In the genomic region with DNA sequence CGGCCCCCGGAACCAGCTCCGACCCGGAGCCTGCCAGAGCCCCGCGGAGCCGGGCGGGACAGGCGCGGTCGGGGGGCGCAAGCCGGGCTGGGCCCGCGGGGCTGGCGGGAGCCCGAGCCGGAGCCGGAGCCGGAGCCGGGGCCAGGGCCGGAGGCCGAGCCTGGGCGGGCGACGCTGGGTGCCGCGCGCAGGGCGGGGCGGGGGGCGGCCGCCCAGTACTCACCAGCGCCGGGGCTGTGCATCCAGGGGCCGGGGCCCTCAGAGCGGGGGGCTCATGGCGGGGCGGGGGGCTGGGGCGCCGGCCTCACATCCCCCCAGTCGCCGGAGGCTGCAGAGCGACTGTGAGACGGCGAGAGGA, we compare ENCODE assay signal across 8 cellular contexts. TPM values are rescaled to one million over a fixed set of nuclear protein-coding genes. Genes with fewer than 3 reads are reported as not detected.
A peak's percentile ranks its signal among the peaks of the same experiment; 100 is the strongest.
DNase-seq lines count a peak whose midpoint lies in the region; TF ChIP-seq lines count a peak whose summit lies in the region.

No MANE protein-coding gene starts in this region.

- H3K4me3 ChIP-seq in AG10803 (ENCODE audit: low read length), result peak overlapping the region; percentile 90
- H3K4me3 ChIP-seq in iPS-11a (ENCODE audit: low read depth, low read length), result peak overlapping the region; percentile 61
- H3K4me3 ChIP-seq in stomach, result peak overlapping the region; percentile 58 to 84 (median 68)

- CTCF ChIA-PET in activated CD4-positive, alpha-beta memory T cell treated with anti-CD3 and anti-CD28 coated beads, Interleukin-2, amount 10 ng/mL, durations not matched to agents 7 days and 5 days (lab: Charles Lee), result interaction anchor here (0.8 to 7.1 kb wide), 6 partner anchors 12 to 78 kb away, joined by 3 to 119 read pairs (median 25); no protein-coding TSS in a partner anchor

- no peak for TF ChIP-seq POLR2A in stomach (IDR thresholded peaks at IDR 0.05)

- H3K4me1 ChIP-seq in stomach, result peaks cover 80 to 90% (median 87%) of the 10 kb centered on the region in 4 donors

- TF ChIP-seq EP300 in stomach (IDR thresholded peaks at IDR 0.05), result no peak

- H3K9me3 ChIP-seq in stomach, result no peaks in the 10 kb centered on the region

- H3K27ac Mint-ChIP-seq in HFFc6, result no peak overlapping the region
- H3K27ac Mint-ChIP-seq in activated CD4-positive, alpha-beta memory T cell treated with anti-CD3 and anti-CD28 coated beads, Interleukin-2, amount 10 ng/mL, durations not matched to agents 7 days and 5 days, result peak overlapping the region; percentile 26

- WGBS in stomach, 5 donors, result 0 to 1% (median 1%) methylated on average over 5 to 46 of the region's 46 CpGs; no CpG with 5 or more reads in 1 of the 5 donors

- H3K36me3 ChIP-seq in stomach, result no peaks in the 10 kb centered on the region

- peak overlapping the region; percentile 94; the same call in 1 of the 2 replicates for H3K4me3 Mint-ChIP-seq in HFFc6
- peak overlapping the region; percentile 88 for H3K4me3 Mint-ChIP-seq in activated CD4-positive, alpha-beta memory T cell treated with anti-CD3 and anti-CD28 coated beads, Interleukin-2, amount 10 ng/mL, durations not matched to agents 7 days and 5 days

- peaks cover 25% of the 10 kb centered on the region for H3K36me3 Mint-ChIP-seq in HFFc6 (ENCODE audit: low read depth)
- peaks cover 40% of the 10 kb centered on the region for H3K36me3 Mint-ChIP-seq in activated CD4-positive, alpha-beta memory T cell treated with anti-CD3 and anti-CD28 coated beads, Interleukin-2, amount 10 ng/mL, durations not matched to agents 7 days and 5 days (ENCODE audit: low read depth)

- H3K9me3 Mint-ChIP-seq in HFFc6, result no peaks in the 10 kb centered on the region
- H3K9me3 Mint-ChIP-seq in activated CD4-positive, alpha-beta memory T cell treated with anti-CD3 and anti-CD28 coated beads, Interleukin-2, amount 10 ng/mL, durations not matched to agents 7 days and 5 days, result no peaks in the 10 kb centered on the region

- H3K27ac ChIP-seq in stomach, result peak overlapping the region; percentile 95 to 99 (median 98)

- no peak for DNase-seq in AG10803 (ENCODE audit: low read depth)
- no peak for DNase-seq in HFFc6
- DNase-seq in activated CD4-positive, alpha-beta memory T cell treated with anti-CD3 and anti-CD28 coated beads, Interleukin-2, amount 10 ng/mL, durations not matched to agents 7 days and 5 days, result no peak
- no peak for DNase-seq in stomach
- no peak for DNase-seq in NCI-H2107 treated with DMSO at 0.1 percent for 48 hours (lab: John Stamatoyannopoulos, UW; ENCODE audit: unreplicated experiment)
- no peak for DNase-seq in GOT3 (lab: John Stamatoyannopoulos, UW)
- DNase-seq in NCI-H2227 (lab: John Stamatoyannopoulos, UW; ENCODE audit: unreplicated experiment), result no peak

- TF ChIP-seq CTCF in AG10803 (conservative IDR thresholded peaks at IDR 0.05; ENCODE audit: low read length) (no peak), HFFc6 (IDR thresholded peaks at IDR 0.05) (no peak), stomach (IDR thresholded peaks at IDR 0.05) (no peak)

- POLR2A ChIA-PET in activated CD4-positive, alpha-beta memory T cell treated with anti-CD3 and anti-CD28 coated beads, Interleukin-2, amount 10 ng/mL, durations not matched to agents 7 days and 5 days (lab: Charles Lee), result interaction anchor here (1.0 to 37.8 kb wide), 8 partner anchors 13 to 338 kb away, joined by 3 to 1018 read pairs (median 4); partner anchors contain the start of genes ASB8, RPAP3 and SLC48A1

- intact Hi-C loops in stomach (cut with DNase I; ENCODE audit: low total_unique reads), result no loop called here

- H3K4me1 Mint-ChIP-seq in HFFc6 (ENCODE audit: low read depth), result peaks cover 78% of the 10 kb centered on the region
- H3K4me1 Mint-ChIP-seq in activated CD4-positive, alpha-beta memory T cell treated with anti-CD3 and anti-CD28 coated beads, Interleukin-2, amount 10 ng/mL, durations not matched to agents 7 days and 5 days, result peaks cover 66% of the 10 kb centered on the region

- H3K27me3 ChIP-seq in stomach, result no peaks in the 10 kb centered on the region

- peaks cover 3% of the 10 kb centered on the region; the same call in 1 of the 2 replicates for H3K27me3 Mint-ChIP-seq in HFFc6 (ENCODE audit: insufficient read depth)
- no peaks in the 10 kb centered on the region for H3K27me3 Mint-ChIP-seq in activated CD4-positive, alpha-beta memory T cell treated with anti-CD3 and anti-CD28 coated beads, Interleukin-2, amount 10 ng/mL, durations not matched to agents 7 days and 5 days

RNA-seq across cellular contexts. Expression of gene HDAC7, which starts 0.2 kb away (rescaled TPM):
- 100 to 1,000 TPM; 104 to 120 (median 108) TPM for total RNA-seq in HFFc6 (2021; fragmentation: NEBNext Ultra II Directional; extraction: Animal tissue kit (Norgen Biotek cat#: 25700))
- total RNA-seq in activated CD4-positive, alpha-beta memory T cell treated with anti-CD3 and anti-CD28 coated beads, Interleukin-2, amount 10 ng/mL, durations not matched to agents 7 days and 5 days, result 100 to 1,000 TPM; 315 to 328 TPM
- 100 to 1,000 TPM in 2 of 5 donors, 10 to 100 TPM in 3; 32.1 to 313 (median 66.5) TPM for total RNA-seq in stomach
- 10 to 100 TPM; 22.8 to 30.7 (median 28.6) TPM for polyA plus RNA-seq in stomach

RNA-seq across cellular contexts. Expression of gene SLC48A1, which starts 46.5 kb away (rescaled TPM):
- total RNA-seq in HFFc6 (2021; fragmentation: NEBNext Ultra II Directional; extraction: Animal tissue kit (Norgen Biotek cat#: 25700)), result 10 to 100 TPM; 18.8 to 24.5 (median 21.0) TPM
- 10 to 100 TPM; 19.4 to 22.6 TPM for total RNA-seq in activated CD4-positive, alpha-beta memory T cell treated with anti-CD3 and anti-CD28 coated beads, Interleukin-2, amount 10 ng/mL, durations not matched to agents 7 days and 5 days
- total RNA-seq in stomach, result 10 to 100 TPM in 3 of 5 donors, 1 to 10 TPM in 2; 2.3 to 29.0 (median 18.1) TPM
- polyA plus RNA-seq in stomach, result 10 to 100 TPM in 1 of 3 donors, 1 to 10 TPM in 2; 6.3 to 18.2 (median 9.4) TPM
